14 cellular contexts compared by ENCODE assay signal in the genomic region with DNA sequence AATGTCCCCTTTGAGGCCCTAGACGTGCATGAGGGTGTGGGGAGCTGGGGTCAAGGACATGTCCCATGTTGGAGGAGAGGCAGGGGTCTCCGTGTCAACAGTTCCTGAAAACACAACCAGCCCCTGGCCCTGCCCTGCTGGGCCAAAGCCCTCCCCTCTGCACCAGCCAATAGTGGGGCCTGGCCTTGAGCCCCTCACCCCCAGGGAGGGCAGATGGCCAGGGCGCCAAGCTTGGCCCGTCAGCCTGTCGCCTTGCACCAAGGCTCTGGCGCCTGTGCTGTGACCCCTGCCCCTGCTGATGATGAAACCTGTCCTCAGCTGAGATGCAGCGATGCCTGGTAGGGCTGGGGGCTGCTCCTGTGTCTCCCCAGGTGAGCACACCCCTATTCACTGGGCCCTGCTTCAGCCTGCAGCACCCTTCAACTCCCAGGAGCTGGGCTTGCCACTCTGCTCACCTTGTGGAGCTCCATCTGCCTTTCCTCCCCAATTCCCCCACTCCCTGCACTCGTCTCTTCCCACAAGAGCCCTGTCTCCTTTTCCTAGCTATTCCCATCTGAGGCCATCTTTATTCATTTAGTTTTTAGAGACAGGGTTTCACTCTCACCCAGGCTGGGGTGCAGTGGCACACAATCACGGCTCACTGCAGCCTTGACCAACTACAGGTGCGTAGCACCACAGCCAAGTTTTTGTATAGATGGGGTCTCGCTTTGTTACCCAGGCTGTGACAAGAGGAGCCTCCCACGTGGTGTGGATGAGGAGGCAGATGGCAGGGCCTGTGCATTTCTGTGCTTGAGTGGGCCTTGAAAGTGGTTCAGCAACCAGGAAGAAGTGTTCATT. TPM values are rescaled to one million over a fixed set of nuclear protein-coding genes. Genes with fewer than 3 reads are reported as not detected.
DNase-seq lines count a peak whose midpoint lies in the region; ATAC-seq, FAIRE-seq and TF ChIP-seq lines count a peak whose summit lies in the region.
"Had no signal": no experiment of that assay in that cellular context is flagged by ENCODE, and none has a peak within 500 bp of the region (broad histone marks: within the 10 kb centered on the region; RNA-seq: fewer than 3 reads in every experiment).

No MANE protein-coding gene starts in this region.

- H3K4me1 ChIP-seq in BE2C = peaks cover 5% of the 10 kb centered on the region; the same call in 1 of the 2 replicates
- H3K4me1 ChIP-seq in GM12878 (ENCODE audit: control insufficient read depth, insufficient read depth, low read length) = peaks cover 17% of the 10 kb centered on the region

- no peak overlapping the region for H2AFZ ChIP-seq in GM12878 (ENCODE audit: control insufficient read depth, low read depth, low read length)

- peak; percentile 71 for ATAC-seq in GM12878
- peak; percentile 30 for ATAC-seq in memory B cell (ENCODE audit: low read depth)

- H4K20me1 ChIP-seq in GM12878 (ENCODE audit: control insufficient read depth, insufficient read depth) = no peaks in the 10 kb centered on the region

- TF ChIP-seq CTCF in BE2C (IDR thresholded peaks at IDR 0.05; ENCODE audit: low read depth, low read length) (no peak), GM12865 (IDR thresholded peaks at IDR 0.05; ENCODE audit: insufficient read depth, low read depth, low read length, missing control alignments) (no peak), GM12878 (IDR thresholded peaks at IDR 0.05 in 2 of 3, conservative IDR thresholded peaks at IDR 0.05 in 1 of 3; ENCODE audit: control insufficient read depth in 2 of 3, extremely low read depth in 1 of 3, insufficient read depth in 1 of 3, low read depth in 3 of 3, low read length in 3 of 3) (no peak)

- no peak overlapping the region for H3K9ac ChIP-seq in GM12878 (ENCODE audit: control insufficient read depth, insufficient read depth, low read length)

- peaks cover 17% of the 10 kb centered on the region for H3K36me3 ChIP-seq in BE2C
- H3K36me3 ChIP-seq in GM12878 (ENCODE audit: control insufficient read depth in 2 of 2, insufficient read depth in 2 of 2, low read length in 1 of 2) = peaks cover 6 to 7% of the 10 kb centered on the region in 2 experiments; a peak in 3 of 4 replicates

- H3K9me3 ChIP-seq in BE2C = no peaks in the 10 kb centered on the region
- H3K9me3 ChIP-seq in GM12878 (replicated peaks; ENCODE audit: control insufficient read depth, insufficient read depth, low read length) = no peaks in the 10 kb centered on the region
- H3K9me3 ChIP-seq: thoracic aorta had no signal

- RAD21 ChIA-PET in GM12878 (lab: Charles Lee; ENCODE audit: unreplicated experiment) = no interaction called here

- TF ChIP-seq POLR2A in GM12878 (IDR thresholded peaks at IDR 0.05; ENCODE audit: low read depth, low read length) = peak; percentile 47

- no peaks in the 10 kb centered on the region for H3K27me3 Mint-ChIP-seq in memory B cell

- H3K4me3 ChIP-seq in BE2C (ENCODE audit: low read depth, low read length) (no peak overlapping the region), GM12865 (ENCODE audit: low read depth, low read length) (no peak overlapping the region), GM12878 (no peak overlapping the region)
- H3K4me3 ChIP-seq: thoracic aorta had no signal

- POLR2A ChIA-PET in GM12878 (lab: Charles Lee) = no interaction called here

- CTCF ChIA-PET in GM12878 (lab: Yijun Ruan, JAX) = interaction anchor here (1.0 to 1.3 kb wide), 3 partner anchors 10 to 328 kb away, joined by 3 to 5 read pairs (median 4); no protein-coding TSS in a partner anchor

- peak overlapping the region; percentile 12 for H3K4me3 Mint-ChIP-seq in memory B cell

- no peak for FAIRE-seq in GM12878 (lab: Jason Lieb, UNC)

- H3K27me3 ChIP-seq in BE2C = no peaks in the 10 kb centered on the region
- H3K27me3 ChIP-seq in GM12878 (replicated peaks in 1 of 2; ENCODE audit: control insufficient read depth in 2 of 2, insufficient read depth in 2 of 2, low read length in 1 of 2) = no peaks in the 10 kb centered on the region; a peak in 2 of 4 replicates

- SMC1A ChIA-PET in GM12878 (lab: Charles Lee; ENCODE audit: uncharacterized antibody, unreplicated experiment) = interaction anchor here (1.3 kb wide), 1 partner anchor 40 kb away, joined by 3 read pairs; no protein-coding TSS in a partner anchor

- in situ Hi-C loops in GM12878 (cut with MboI) = no loop called here

- intact Hi-C loops in GM12878 (cut with micrococcal nuclease; ENCODE audit: unreplicated experiment) = no loop called here

- no peaks in the 10 kb centered on the region for H3K79me2 ChIP-seq in GM12878 (ENCODE audit: control insufficient read depth, insufficient read depth, low read length)

- H3K9me3 Mint-ChIP-seq in memory B cell = no peaks in the 10 kb centered on the region

- 57% methylated on average over 12 of the region's 12 CpGs for WGBS in GM12878 (ENCODE audit: insufficient coverage, insufficient replicate concordance, low lambda C conversion rate, missing lambda C conversion rate)

- H3K4me2 ChIP-seq in GM12878 (ENCODE audit: control insufficient read depth, insufficient read depth) = no peak overlapping the region

- DNase-seq in BE2C (peak; percentile 35), GM12865 (ENCODE audit: low read depth) (peak; percentile 31), GM12878 (ENCODE audit: low read depth, low spot score) (peak; percentile 28), memory B cell (ENCODE audit: low spot score in 2 of 2) (no peak), NCI-H345 treated with DMSO at 0.1 percent for 48 hours (lab: John Stamatoyannopoulos, UW; ENCODE audit: unreplicated experiment) (no peak), NCI-H128 (lab: John Stamatoyannopoulos, UW; ENCODE audit: unreplicated experiment) (no peak), HK-2 (ENCODE audit: unreplicated experiment) (no peak)
- no peak for DNase-seq in activated CD4-positive, alpha-beta T cell treated with anti-CD3 and anti-CD28 coated beads for 4 hours
- DNase-seq: activated CD4-positive, alpha-beta T cell treated with anti-CD3 and anti-CD28 coated beads, Interleukin-2, amount 50 U/mL, for 48 hours; SHP77 treated with DMSO at 0.1 percent for 48 hours; T-helper 9 cell had no signal

- H3K4me1 Mint-ChIP-seq in memory B cell = peaks cover 31% of the 10 kb centered on the region

- H3K27ac Mint-ChIP-seq in memory B cell = peak overlapping the region; percentile 51

- peaks cover 11% of the 10 kb centered on the region for H3K36me3 Mint-ChIP-seq in memory B cell

- H3K27ac ChIP-seq in GM12878 (ENCODE audit: control insufficient read depth, insufficient read depth) = no peak overlapping the region
- H3K27ac ChIP-seq: thoracic aorta had no signal

- no TSS peak for BruUV-seq in GM12878 (replicated peaks; lab: Mats Ljungman, UMichigan)

- TF ChIP-seq EP300 in GM12878 (IDR thresholded peaks at IDR 0.05; ENCODE audit: borderline replicate concordance in 1 of 2, control insufficient read depth in 1 of 2, low read depth in 2 of 2, low read length in 2 of 2) = no peak

- TF ChIP-seq RAD21 in GM12878 (IDR thresholded peaks at IDR 0.05; ENCODE audit: insufficient read depth, low read depth, low read length) = no peak

RNA-seq across cellular contexts. Expression of a gene that starts 2.1 kb away (rescaled TPM):
- not detected for polyA plus RNA-seq in BE2C (2012; ENCODE audit: insufficient read depth, insufficient read length, low read depth)
- total RNA-seq in GM12878 (2013; cell fraction: nucleolus; rRNA removed) = 0.17 TPM in 1 of 2 replicates, not detected in the other
- total RNA-seq in GM12878 (2014; rRNA removed) (0.45 TPM in 1 of 2 replicates, not detected in the other), GM12878 (2014; rRNA removed; fragmentation: Illumina TruSeq; extraction: Trizol) (0.36 TPM in 1 of 2 replicates, not detected in the other), GM12878 (2021) (not detected in 2 replicates)
- polyA plus RNA-seq in GM12878 (2011; ENCODE audit: low read depth) = 0.31 TPM
- polyA plus RNA-seq in GM12878 (2011; rRNA removed) (0.03 TPM in 1 of 2 replicates, not detected in the other), GM12878 (2014; fragmentation: Illumina TruSeq; extraction: Trizol) (0.10 TPM in 1 of 2 replicates, not detected in the other), GM12878 (2014; fragmentation: Nextera tagmentation; extraction: Ambion mirVana) (under 1 TPM; 0.58 to 0.71 TPM), GM12878 (2014; rRNA removed) (0.53 TPM in 1 of 2 replicates, not detected in the other), GM12878 (2016; fragmentation: Nextera tagmentation; extraction: Ambion mirVana) (under 1 TPM; 0.23 to 0.63 TPM)
- 0.15 TPM in 1 of 2 replicates, not detected in the other for polyA plus RNA-seq in GM12878 (2011; cell fraction: cytosol; rRNA removed)
- polyA plus RNA-seq in GM12878 (2011; cell fraction: nucleus; rRNA removed) = 0.42 and 0.45 TPM in 2 replicates
- 0.17 and 0.26 TPM in 2 replicates for polyA plus RNA-seq in GM12878 (2012)
- 0.07 and 0.15 TPM in 2 replicates for polyA minus RNA-seq in GM12878 (2011; rRNA and poly(A)+ RNA removed)
- polyA minus RNA-seq in GM12878 (2011; cell fraction: cytosol; rRNA and poly(A)+ RNA removed) = not detected in 2 replicates
- 0.24 and 0.77 TPM in 2 replicates for polyA minus RNA-seq in GM12878 (2011; cell fraction: nucleus; rRNA and poly(A)+ RNA removed)
- total RNA-seq: Daoy had no signal

RNA-seq across cellular contexts. Expression of a gene that starts 11.4 kb away (rescaled TPM):
- polyA plus RNA-seq in BE2C (2012; ENCODE audit: insufficient read depth, insufficient read length, low read depth) = 359 TPM
- 101 and 123 TPM in 2 replicates for total RNA-seq in GM12878 (2013; cell fraction: nucleolus; rRNA removed)
- 80.2 and 94.2 TPM in 2 replicates for total RNA-seq in GM12878 (2014; rRNA removed)
- total RNA-seq in GM12878 (2014; rRNA removed; fragmentation: Illumina TruSeq; extraction: Trizol) = 49.2 and 62.2 TPM in 2 replicates
- 131 and 143 TPM in 2 replicates for total RNA-seq in GM12878 (2021)
- polyA plus RNA-seq in GM12878 (2011; ENCODE audit: low read depth) = 38.1 TPM
- polyA plus RNA-seq in GM12878 (2011; rRNA removed) = 108 and 157 TPM in 2 replicates
- 108 and 167 TPM in 2 replicates for polyA plus RNA-seq in GM12878 (2011; cell fraction: cytosol; rRNA removed)
- polyA plus RNA-seq in GM12878 (2011; cell fraction: nucleus; rRNA removed) = 228 and 254 TPM in 2 replicates
- 133 and 151 TPM in 2 replicates for polyA plus RNA-seq in GM12878 (2012)
- 47.1 and 68.9 TPM in 2 replicates for polyA plus RNA-seq in GM12878 (2014; fragmentation: Illumina TruSeq; extraction: Trizol)
- polyA plus RNA-seq in GM12878 (2014; fragmentation: Nextera tagmentation; extraction: Ambion mirVana) = 1 to 10 TPM in 1 of 2 experiments, under 1 TPM in 1; 0.56 to 2.1 TPM
- 131 and 157 TPM in 2 replicates for polyA plus RNA-seq in GM12878 (2014; rRNA removed)
- polyA plus RNA-seq in GM12878 (2016; fragmentation: Nextera tagmentation; extraction: Ambion mirVana) = 10 to 100 TPM; 13.4 to 13.6 TPM
- polyA minus RNA-seq in GM12878 (2011; rRNA and poly(A)+ RNA removed) = 84.5 and 85.5 TPM in 2 replicates
- polyA minus RNA-seq in GM12878 (2011; cell fraction: cytosol; rRNA and poly(A)+ RNA removed) = 46.8 and 58.7 TPM in 2 replicates
- polyA minus RNA-seq in GM12878 (2011; cell fraction: nucleus; rRNA and poly(A)+ RNA removed) = 33.0 and 57.6 TPM in 2 replicates

RNA-seq across cellular contexts. Expression of a gene that starts 11.8 kb away (rescaled TPM):
- polyA plus RNA-seq in BE2C (2012; ENCODE audit: insufficient read depth, insufficient read length, low read depth) = not detected
- 1.0 and 2.8 TPM in 2 replicates for total RNA-seq in GM12878 (2013; cell fraction: nucleolus; rRNA removed)
- total RNA-seq in GM12878 (2014; rRNA removed) (0.11 and 0.17 TPM in 2 replicates), GM12878 (2014; rRNA removed; fragmentation: Illumina TruSeq; extraction: Trizol) (0.05 and 0.09 TPM in 2 replicates), GM12878 (2021) (0.27 and 0.56 TPM in 2 replicates)
- not detected for polyA plus RNA-seq in GM12878 (2011; ENCODE audit: low read depth)
- polyA plus RNA-seq in GM12878 (2011; rRNA removed) (0.03 and 0.23 TPM in 2 replicates), GM12878 (2014; fragmentation: Illumina TruSeq; extraction: Trizol) (0.06 TPM in 2 replicates), GM12878 (2014; fragmentation: Nextera tagmentation; extraction: Ambion mirVana) (not detected), GM12878 (2014; rRNA removed) (0.63 and 0.82 TPM in 2 replicates), GM12878 (2016; fragmentation: Nextera tagmentation; extraction: Ambion mirVana) (under 1 TPM; 0.16 to 0.23 TPM)
- 0.10 and 0.13 TPM in 2 replicates for polyA plus RNA-seq in GM12878 (2011; cell fraction: cytosol; rRNA removed)
- 0.26 and 0.28 TPM in 2 replicates for polyA plus RNA-seq in GM12878 (2011; cell fraction: nucleus; rRNA removed)
- 0.11 TPM in 1 of 2 replicates, not detected in the other for polyA plus RNA-seq in GM12878 (2012)
- 0.10 and 0.22 TPM in 2 replicates for polyA minus RNA-seq in GM12878 (2011; rRNA and poly(A)+ RNA removed)
- polyA minus RNA-seq in GM12878 (2011; cell fraction: cytosol; rRNA and poly(A)+ RNA removed) = 0.53 TPM in 1 of 2 replicates, not detected in the other
- not detected in 2 replicates for polyA minus RNA-seq in GM12878 (2011; cell fraction: nucleus; rRNA and poly(A)+ RNA removed)
- total RNA-seq: Daoy, lung microvascular endothelial cell had no signal

RNA-seq across cellular contexts. Expression of a gene that starts 31.4 kb away (rescaled TPM):
- polyA plus RNA-seq in BE2C (2012; ENCODE audit: insufficient read depth, insufficient read length, low read depth) = 1.5 TPM
- total RNA-seq in GM12878 (2013; cell fraction: nucleolus; rRNA removed) = 33.1 and 34.6 TPM in 2 replicates
- total RNA-seq in GM12878 (2014; rRNA removed) (36.9 and 48.1 TPM in 2 replicates), GM12878 (2014; rRNA removed; fragmentation: Illumina TruSeq; extraction: Trizol) (7.5 and 14.4 TPM in 2 replicates), GM12878 (2021) (44.1 and 48.8 TPM in 2 replicates)
- 7.4 TPM for polyA plus RNA-seq in GM12878 (2011; ENCODE audit: low read depth)
- polyA plus RNA-seq in GM12878 (2011; rRNA removed) (6.1 and 24.3 TPM in 2 replicates), GM12878 (2014; fragmentation: Illumina TruSeq; extraction: Trizol) (3.3 and 12.4 TPM in 2 replicates), GM12878 (2014; fragmentation: Nextera tagmentation; extraction: Ambion mirVana) (under 1 TPM; 0.26 to 0.84 TPM), GM12878 (2014; rRNA removed) (28.3 and 37.6 TPM in 2 replicates), GM12878 (2016; fragmentation: Nextera tagmentation; extraction: Ambion mirVana) (10 to 100 TPM; 35.7 to 53.9 TPM)
- polyA plus RNA-seq in GM12878 (2011; cell fraction: cytosol; rRNA removed) = 22.8 and 24.7 TPM in 2 replicates
- 64.4 and 68.8 TPM in 2 replicates for polyA plus RNA-seq in GM12878 (2011; cell fraction: nucleus; rRNA removed)
- polyA plus RNA-seq in GM12878 (2012) = 20.0 and 27.4 TPM in 2 replicates
- 21.7 and 34.3 TPM in 2 replicates for polyA minus RNA-seq in GM12878 (2011; rRNA and poly(A)+ RNA removed)
- polyA minus RNA-seq in GM12878 (2011; cell fraction: cytosol; rRNA and poly(A)+ RNA removed) = 35.6 and 45.4 TPM in 2 replicates
- 41.6 and 85.2 TPM in 2 replicates for polyA minus RNA-seq in GM12878 (2011; cell fraction: nucleus; rRNA and poly(A)+ RNA removed)

RNA-seq across cellular contexts. Expression of a gene that starts 48.8 kb away (rescaled TPM):
- polyA plus RNA-seq in BE2C (2012; ENCODE audit: insufficient read depth, insufficient read length, low read depth) = 0.88 TPM
- 1,882 and 2,109 TPM in 2 replicates for total RNA-seq in GM12878 (2013; cell fraction: nucleolus; rRNA removed)
- total RNA-seq in GM12878 (2014; rRNA removed) (238 and 245 TPM in 2 replicates), GM12878 (2014; rRNA removed; fragmentation: Illumina TruSeq; extraction: Trizol) (124 and 140 TPM in 2 replicates), GM12878 (2021) (261 and 294 TPM in 2 replicates)
- polyA plus RNA-seq in GM12878 (2011; ENCODE audit: low read depth) = 284 TPM
- polyA plus RNA-seq in GM12878 (2011; rRNA removed) (216 and 271 TPM in 2 replicates), GM12878 (2014; fragmentation: Illumina TruSeq; extraction: Trizol) (288 and 344 TPM in 2 replicates), GM12878 (2014; fragmentation: Nextera tagmentation; extraction: Ambion mirVana) (10 to 100 TPM; 23.0 to 24.4 TPM), GM12878 (2014; rRNA removed) (316 and 325 TPM in 2 replicates), GM12878 (2016; fragmentation: Nextera tagmentation; extraction: Ambion mirVana) (10 to 100 TPM; 78.2 to 81.0 TPM)
- polyA plus RNA-seq in GM12878 (2011; cell fraction: cytosol; rRNA removed) = 276 and 316 TPM in 2 replicates
- polyA plus RNA-seq in GM12878 (2011; cell fraction: nucleus; rRNA removed) = 443 and 480 TPM in 2 replicates
- polyA plus RNA-seq in GM12878 (2012) = 310 and 327 TPM in 2 replicates
- 482 and 491 TPM in 2 replicates for polyA minus RNA-seq in GM12878 (2011; rRNA and poly(A)+ RNA removed)
- polyA minus RNA-seq in GM12878 (2011; cell fraction: cytosol; rRNA and poly(A)+ RNA removed) = 141 and 142 TPM in 2 replicates
- 170 and 251 TPM in 2 replicates for polyA minus RNA-seq in GM12878 (2011; cell fraction: nucleus; rRNA and poly(A)+ RNA removed)
- total RNA-seq: Daoy, lung microvascular endothelial cell had no signal

Comparison
In these comparisons a context has a peak if more than half of its experiments do, and no peak if none do; other contexts are left out.
1. DNase-seq: peak in BE2C (single experiment), GM12865 (single experiment) and GM12878 (single experiment); none in memory B cell (0 of 2), NCI-H345 treated with DMSO at 0.1 percent for 48 hours (single experiment), activated CD4-positive, alpha-beta T cell treated with anti-CD3 and anti-CD28 coated beads for 4 hours (0 of 2), NCI-H128 (single experiment) and HK-2 (single experiment).